Comparison of ENCODE assay signal across 1 cellular context in the genomic region with DNA sequence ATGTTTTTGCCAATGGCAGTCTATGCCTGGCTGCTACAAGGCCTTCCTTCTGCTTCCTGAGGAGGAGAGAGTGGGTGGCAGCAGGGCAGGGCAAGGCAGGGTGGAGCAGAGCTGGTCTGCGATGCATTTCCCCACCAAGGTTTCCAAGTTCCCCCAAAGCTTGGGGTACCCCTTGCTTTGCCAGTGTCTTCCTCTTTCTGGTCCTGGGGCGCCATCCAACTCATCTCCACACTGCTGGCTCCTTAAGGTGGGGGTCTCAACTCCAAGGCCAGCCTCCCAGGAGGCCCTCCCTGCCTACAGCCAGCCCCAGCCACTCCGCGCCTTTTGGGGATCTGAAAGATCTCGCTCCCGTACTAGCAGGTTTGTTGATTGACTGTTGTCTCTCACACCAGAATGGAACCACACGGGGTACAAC.
TF ChIP-seq lines count a peak whose summit lies in the region.

No MANE protein-coding gene starts in this region.

TF ChIP-seq in IMR-90, 13 proteins besides CTCF, POLR2A, EP300 and RAD21 (continued from another document):
- TF ChIP-seq, protein P1, sequence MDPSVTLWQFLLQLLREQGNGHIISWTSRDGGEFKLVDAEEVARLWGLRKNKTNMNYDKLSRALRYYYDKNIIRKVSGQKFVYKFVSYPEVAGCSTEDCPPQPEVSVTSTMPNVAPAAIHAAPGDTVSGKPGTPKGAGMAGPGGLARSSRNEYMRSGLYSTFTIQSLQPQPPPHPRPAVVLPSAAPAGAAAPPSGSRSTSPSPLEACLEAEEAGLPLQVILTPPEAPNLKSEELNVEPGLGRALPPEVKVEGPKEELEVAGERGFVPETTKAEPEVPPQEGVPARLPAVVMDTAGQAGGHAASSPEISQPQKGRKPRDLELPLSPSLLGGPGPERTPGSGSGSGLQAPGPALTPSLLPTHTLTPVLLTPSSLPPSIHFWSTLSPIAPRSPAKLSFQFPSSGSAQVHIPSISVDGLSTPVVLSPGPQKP (IDR thresholded peaks at IDR 0.05; ENCODE audit: borderline replicate concordance, low read depth, low read length): no peak
- TF ChIP-seq NFE2L2 (IDR thresholded peaks at IDR 0.05; ENCODE audit: low read depth, low read length) (no peak), MAZ (IDR thresholded peaks at IDR 0.05; ENCODE audit: borderline replicate concordance, low read depth, low read length) (no peak), FOS (IDR thresholded peaks at IDR 0.05; ENCODE audit: low read depth, low read length) (no peak), USF2 (IDR thresholded peaks at IDR 0.05; ENCODE audit: low read depth, low read length) (no peak), CEBPB (IDR thresholded peaks at IDR 0.05; ENCODE audit: low read depth, low read length) (no peak), MXI1 (IDR thresholded peaks at IDR 0.05; ENCODE audit: borderline replicate concordance, low read depth, low read length) (no peak), CHD1 (IDR thresholded peaks at IDR 0.05; ENCODE audit: low read depth, low read length) (no peak), MAFK (IDR thresholded peaks at IDR 0.05; ENCODE audit: low read depth, low read length) (no peak), RCOR1 (IDR thresholded peaks at IDR 0.05; ENCODE audit: insufficient replicate concordance, low read length) (no peak), BHLHE40 (IDR thresholded peaks at IDR 0.05; ENCODE audit: low read depth, low read length) (no peak)
